8 cellular contexts compared by ENCODE assay signal in the genomic region with DNA sequence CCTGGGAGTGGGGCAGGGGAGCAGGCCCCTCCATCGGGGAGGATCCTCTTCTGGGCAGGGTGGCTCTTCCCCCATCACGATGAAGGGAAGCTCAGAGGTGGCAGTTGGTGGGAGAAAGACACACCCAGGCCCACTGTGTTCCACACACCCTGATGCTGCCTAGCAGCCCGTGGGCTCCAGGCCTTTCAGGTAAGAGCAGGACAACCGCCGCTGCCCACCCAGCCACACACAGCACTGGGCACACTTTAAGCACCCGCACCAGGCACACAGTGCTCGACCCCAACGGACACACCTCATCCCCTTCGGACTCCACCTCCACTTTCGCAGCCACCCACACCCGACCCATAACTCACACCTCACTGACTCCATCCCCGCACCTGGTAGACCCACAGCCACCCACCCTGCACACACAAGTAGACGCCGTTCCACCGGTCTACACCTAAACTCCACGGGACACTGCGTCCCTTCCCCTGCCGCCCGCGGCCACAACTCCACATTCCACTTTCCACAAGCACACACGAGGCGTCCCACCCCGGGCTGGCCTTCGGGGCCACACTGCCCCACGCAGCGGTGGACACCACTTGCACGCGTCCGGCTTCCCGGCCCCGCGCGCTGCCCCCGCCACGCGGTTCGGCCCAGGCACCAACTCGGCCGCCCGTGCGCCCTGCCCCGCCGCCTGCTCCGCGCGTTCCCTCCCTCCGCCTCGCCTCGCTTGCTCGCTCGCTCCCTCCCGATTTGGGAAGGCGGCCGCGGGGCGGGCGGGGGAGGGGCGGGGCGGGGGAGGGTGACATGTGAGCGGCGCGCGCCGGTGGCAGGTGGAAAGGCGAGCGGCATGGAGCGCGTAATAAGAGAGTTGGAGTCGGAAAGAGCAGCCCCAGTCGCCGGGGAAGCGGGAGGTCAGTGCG. TPM values are rescaled to one million over a fixed set of nuclear protein-coding genes. Genes with fewer than 3 reads are reported as not detected.
A peak's percentile ranks its signal among the peaks of the same experiment; 100 is the strongest.
DNase-seq lines count a peak whose midpoint lies in the region; ATAC-seq and TF ChIP-seq lines count a peak whose summit lies in the region.

A gene (plus strand): TSS at position 787 of the 905 bp plus-strand sequence. CDS start 307 bp downstream, outside the sequence.

- H3K4me1 ChIP-seq in H9 (ENCODE audit: insufficient read depth, low read length) (no peaks in the 10 kb centered on the region; the same call in 1 of the 2 replicates), endodermal cell (ENCODE audit: control insufficient read depth, insufficient read depth, low read length) (no peaks in the 10 kb centered on the region), mucosa of stomach (ENCODE audit: control insufficient read depth, insufficient read depth, low read length) (peaks cover 21% of the 10 kb centered on the region)

- no peaks in the 10 kb centered on the region for H3K79me1 ChIP-seq in H9 (ENCODE audit: insufficient read depth, low read depth, low read length, poor library complexity, severe bottlenecking)

- no peak within 1 kb of the TSS for H2BK120ac ChIP-seq in H9 (ENCODE audit: low read depth, low read length, poor library complexity, severe bottlenecking)

- DNase-seq in AG10803 (ENCODE audit: low read depth) (no peak), H9 (peak; percentile 73), endodermal cell (peak; percentile 90), ureter (ENCODE audit: low spot score) (peak; percentile 69), SK-N-DZ (ENCODE audit: low spot score) (no peak)

- no peak within 1 kb of the TSS for H2BK15ac ChIP-seq in H9 (ENCODE audit: low read depth, low read length)

- H3K4me1 Mint-ChIP-seq in H9 (peaks cover 15 to 32% of the 10 kb centered on the region in 2 experiments), endodermal cell (peaks cover 13% of the 10 kb centered on the region)

- H3K4me3 ChIP-seq in AG10803 (ENCODE audit: low read length) (peak within 1 kb of the TSS; percentile 38), endodermal cell (ENCODE audit: low read length) (peak within 1 kb of the TSS; percentile 71), mucosa of stomach (ENCODE audit: low read length) (no peak within 1 kb of the TSS)

- no peak for TF ChIP-seq CTCF in AG10803 (conservative IDR thresholded peaks at IDR 0.05; ENCODE audit: low read length)
- 0 out of 3 replicates have a peak, but pooled peaks have one; percentile 8 for TF ChIP-seq CTCF in H9 (conservative IDR thresholded peaks at IDR 0.05)
- TF ChIP-seq CTCF in VCaP (conservative IDR thresholded peaks at IDR 0.05): no peak
- TF ChIP-seq CTCF in endodermal cell (conservative IDR thresholded peaks at IDR 0.05): no peak

- no peaks in the 10 kb centered on the region for H4K20me1 ChIP-seq in H9 (ENCODE audit: control insufficient read depth, insufficient read depth, insufficient read length)

- no peak within 1 kb of the TSS for H2BK12ac ChIP-seq in H9 (ENCODE audit: insufficient read length, low read depth, low read length)

- no peak within 1 kb of the TSS for H4K8ac ChIP-seq in H9 (replicated peaks; ENCODE audit: insufficient read length, low read depth, low read length)

- H3K27ac Mint-ChIP-seq in H9: no peak within 1 kb of the TSS; a peak in 1 of 7 replicates
- no peak within 1 kb of the TSS for H3K27ac Mint-ChIP-seq in endodermal cell

- no peak for ATAC-seq in HG02973 (IDR thresholded peaks at IDR 0.05; ENCODE audit: unreplicated experiment)

- H3K36me3 Mint-ChIP-seq in H9 (ENCODE audit: insufficient read depth in 1 of 3, low read depth in 3 of 3) (peaks cover 3 to 6% (median 4%) of the 10 kb centered on the region in 3 experiments; a peak in 4 of 7 replicates), endodermal cell (ENCODE audit: low read depth) (peaks cover 3% of the 10 kb centered on the region)

- H3K27ac ChIP-seq in H9 (ENCODE audit: insufficient read length, low read depth, low read length): no peak within 1 kb of the TSS
- H3K27ac ChIP-seq in VCaP: peak within 1 kb of the TSS; percentile 67; the same call in 1 of the 2 replicates
- no peak within 1 kb of the TSS for H3K27ac ChIP-seq in endodermal cell (ENCODE audit: low read depth, low read length)

- H3K9ac ChIP-seq in H9 (ENCODE audit: extremely low read depth, insufficient read length, low read length) (no peak within 1 kb of the TSS), endodermal cell (ENCODE audit: extremely low read depth, low read length, poor library complexity, severe bottlenecking) (no peak within 1 kb of the TSS), mucosa of stomach (ENCODE audit: low read length) (peak within 1 kb of the TSS; percentile 50)

- H2BK20ac ChIP-seq in H9 (ENCODE audit: low read depth, low read length, poor library complexity, severe bottlenecking): no peak within 1 kb of the TSS

- H3K27me3 ChIP-seq in H9 (ENCODE audit: insufficient read depth, low read length): peaks cover 9% of the 10 kb centered on the region; the same call in 1 of the 2 replicates
- peaks cover 55% of the 10 kb centered on the region for H3K27me3 ChIP-seq in endodermal cell (ENCODE audit: control insufficient read depth, insufficient read depth, low read length, poor library complexity, severe bottlenecking)
- peaks cover 13% of the 10 kb centered on the region for H3K27me3 ChIP-seq in mucosa of stomach (ENCODE audit: control insufficient read depth, insufficient read depth, low read length)

- no peak within 1 kb of the TSS for H3T11ph ChIP-seq in H9 (ENCODE audit: low read length)

- H3K4me2 ChIP-seq in H9 (ENCODE audit: insufficient read depth, insufficient read length, low read length): peak within 1 kb of the TSS; percentile 50

- H3K23ac ChIP-seq in H9 (ENCODE audit: insufficient read length, low read depth, low read length): no peak within 1 kb of the TSS

- peaks cover 17% of the 10 kb centered on the region for H3K23me2 ChIP-seq in H9 (ENCODE audit: insufficient read length, low read depth, low read length, poor library complexity, severe bottlenecking)

- no peak within 1 kb of the TSS; the same call in 1 of the 2 replicates for H3K14ac ChIP-seq in H9 (ENCODE audit: insufficient read depth, low read length)

- no peak within 1 kb of the TSS for H3K56ac ChIP-seq in H9 (ENCODE audit: insufficient read length, low read depth, low read length)

- H2BK5ac ChIP-seq in H9 (ENCODE audit: insufficient read length, low read length): no peak within 1 kb of the TSS

- no peak within 1 kb of the TSS for H3K18ac ChIP-seq in H9 (ENCODE audit: insufficient read length, low read depth, low read length)

- H3K27me3 Mint-ChIP-seq in H9 (ENCODE audit: low read depth) (peaks cover 65% of the 10 kb centered on the region), endodermal cell (ENCODE audit: insufficient read depth) (peaks cover 71% of the 10 kb centered on the region)

- H3K36me3 ChIP-seq in endodermal cell (ENCODE audit: control insufficient read depth, insufficient read depth, low read length) (no peaks in the 10 kb centered on the region), mucosa of stomach (ENCODE audit: control insufficient read depth, insufficient read depth, low read length) (no peaks in the 10 kb centered on the region)

- H3K9me3 ChIP-seq in H9 (ENCODE audit: control insufficient read depth, low read depth, low read length) (no peaks in the 10 kb centered on the region), endodermal cell (ENCODE audit: control insufficient read depth, low read length) (no peaks in the 10 kb centered on the region), mucosa of stomach (ENCODE audit: control insufficient read depth, low read length) (no peaks in the 10 kb centered on the region)

- no peak within 1 kb of the TSS for H3K4ac ChIP-seq in H9 (ENCODE audit: low read depth, low read length)

- no peak within 1 kb of the TSS for H2AFZ ChIP-seq in H9 (ENCODE audit: low read length)

- H4K91ac ChIP-seq in H9 (ENCODE audit: insufficient read length, low read depth, low read length): no peak within 1 kb of the TSS

- no peak within 1 kb of the TSS for H4K5ac ChIP-seq in H9 (ENCODE audit: insufficient read length, low read depth, low read length)

- no peaks in the 10 kb centered on the region for H3K79me2 ChIP-seq in H9 (ENCODE audit: insufficient read depth, low read length)

- no peak within 1 kb of the TSS for H2AK5ac ChIP-seq in H9 (ENCODE audit: insufficient read length, low read length)

- no CpG with 5 or more reads among the region's 73 CpGs for WGBS in H9 (ENCODE audit: extremely low coverage, insufficient read length, low lambda C conversion rate)
- 5 to 20% methylated on average over 7 to 71 of the region's 73 CpGs for WGBS in endodermal cell (ENCODE audit: insufficient coverage in 1 of 2, insufficient read length in 1 of 2), 2 experiments

- H3K4me3 Mint-ChIP-seq in H9 (peak within 1 kb of the TSS; percentile 71 to 89), endodermal cell (peak within 1 kb of the TSS; percentile 58)

- H3K9me3 Mint-ChIP-seq in H9: peaks cover 2 to 3% of the 10 kb centered on the region in 2 experiments; a peak in 1 of 5 replicates
- no peaks in the 10 kb centered on the region for H3K9me3 Mint-ChIP-seq in endodermal cell

RNA-seq across cellular contexts. Expression of the gene that starts here (rescaled TPM):
- 1.4 TPM in 2 replicates for total RNA-seq in H9 (2021)
- under 1 TPM; 0.22 to 0.88 TPM for total RNA-seq in endodermal cell
- polyA plus RNA-seq in endodermal cell (2013, experiment 1 of 2): 1.7 TPM
- polyA plus RNA-seq in endodermal cell (2013, experiment 2 of 2): 1.4 TPM
- total RNA-seq in ureter: 3.7 TPM
- 2.5 and 2.6 TPM in 2 replicates for polyA plus RNA-seq in SK-N-DZ (2014; cell fraction: cytosol; rRNA removed)
- 4.0 and 4.4 TPM in 2 replicates for polyA plus RNA-seq in SK-N-DZ (2014; cell fraction: nucleus; rRNA removed)

Comparison
In these comparisons a context has a peak if more than half of its experiments do, and no peak if none do; other contexts are left out.
1. DNase-seq: peak in H9 (single experiment), endodermal cell (single experiment) and ureter (single experiment); none in AG10803 (single experiment) and SK-N-DZ (single experiment).